23 cellular contexts compared by ENCODE assay signal in the genomic region with DNA sequence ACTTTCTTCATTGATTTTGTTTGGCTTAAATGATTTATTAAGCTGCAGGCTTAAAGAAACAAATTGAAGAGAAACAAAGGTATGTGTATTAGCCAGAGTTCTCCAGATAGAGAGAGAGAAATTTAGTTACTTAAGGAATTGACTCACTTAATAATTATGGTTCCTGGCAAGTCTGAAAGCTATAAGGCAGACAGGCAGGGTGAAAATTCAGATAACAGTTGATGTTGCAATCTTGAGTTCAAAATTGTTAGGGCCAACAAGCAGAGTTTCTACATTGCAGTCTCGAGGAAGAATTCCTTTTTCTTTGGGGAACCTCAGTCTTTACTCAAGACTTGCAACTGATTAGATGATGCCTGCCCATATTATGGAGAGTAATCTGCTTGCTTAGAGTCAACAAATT.
"Had no signal": no experiment of that assay in that cellular context is flagged by ENCODE, and none has a peak within 500 bp of the region (broad histone marks: within the 10 kb centered on the region; RNA-seq: fewer than 3 reads in every experiment).

No MANE protein-coding gene starts in this region.

- H3K4me2 ChIP-seq: SK-N-SH had no signal

- H3K4me3 Mint-ChIP-seq: IgD-negative memory B cell had no signal

- ATAC-seq: Panc1, PC-3 had no signal

- H3K27ac Mint-ChIP-seq: IgD-negative memory B cell had no signal

- H3K9ac ChIP-seq: SK-N-SH had no signal

- H3K27ac ChIP-seq: RWPE1 had no signal

- H3K36me3 Mint-ChIP-seq: IgD-negative memory B cell had no signal

- H3K27me3 Mint-ChIP-seq: IgD-negative memory B cell had no signal

- H3K4me1 Mint-ChIP-seq: IgD-negative memory B cell had no signal

- H3K9me3 ChIP-seq: SK-N-SH had no signal

- DNase-seq: KBM-7, MV-4-11, NCI-H1048, NCI-H1105 treated with DMSO at 0.1 percent for 48 hours, NCI-H1417 treated with DMSO at 0.1 percent for 48 hours, NCI-H146, NCI-H1694 treated with DMSO at 0.1 percent for 48 hours, NCI-H1930, NCI-H2081, NCI-H2107, NCI-H2227 treated with DMSO at 0.1 percent for 48 hours, NCI-H446, NCI-H510A, NCI-H524 treated with DMSO at 0.1 percent for 48 hours, NCI-H69, NCI-H774, PC-3, SHP77, SK-N-SH, SW 1271 had no signal
